ENCODE assay signal across 8 cellular contexts in genomic region chr2:209579236-209579749, GRCh38.
DNase-seq lines count a peak whose midpoint lies in the region; ATAC-seq, FAIRE-seq and TF ChIP-seq lines count a peak whose summit lies in the region.

No MANE protein-coding gene starts in this region.

- H3K27ac ChIP-seq in CD4-positive, alpha-beta memory T cell (ENCODE audit: low read depth, low read length), result no peak overlapping the region
- H3K27ac ChIP-seq in astrocyte (ENCODE audit: low read depth, low read length), result no peak overlapping the region
- no peak overlapping the region for H3K27ac ChIP-seq in lower lobe of right lung

- no peaks in the 10 kb centered on the region for H3K36me3 Mint-ChIP-seq in CD4-positive, alpha-beta memory T cell
- H3K36me3 Mint-ChIP-seq in astrocyte (ENCODE audit: low read depth, unreplicated experiment), result no peaks in the 10 kb centered on the region

- no peaks in the 10 kb centered on the region for H3K36me3 ChIP-seq in CD4-positive, alpha-beta memory T cell (ENCODE audit: insufficient read depth, low read length)
- H3K36me3 ChIP-seq in astrocyte (ENCODE audit: insufficient read depth, low read length) (no peaks in the 10 kb centered on the region), lower lobe of right lung (no peaks in the 10 kb centered on the region)

- no peaks in the 10 kb centered on the region for H3K27me3 ChIP-seq in CD4-positive, alpha-beta memory T cell (ENCODE audit: insufficient read depth, low read length)
- H3K27me3 ChIP-seq in astrocyte (ENCODE audit: insufficient read depth, low read length) (no peaks in the 10 kb centered on the region), lower lobe of right lung (ENCODE audit: low read depth) (no peaks in the 10 kb centered on the region)

- H3K27ac Mint-ChIP-seq in CD4-positive, alpha-beta memory T cell, result peak overlapping the region in 1 of 7 donors; percentile 18
- no peak overlapping the region for H3K27ac Mint-ChIP-seq in astrocyte (ENCODE audit: unreplicated experiment)

- peak overlapping the region; percentile 76 for H3K9ac ChIP-seq in astrocyte (ENCODE audit: low read length)

- TF ChIP-seq CTCF in astrocyte (IDR thresholded peaks at IDR 0.05; ENCODE audit: insufficient read depth, low read depth, low read length) (no peak), lower lobe of right lung (IDR thresholded peaks at IDR 0.05) (no peak), lower leg skin (IDR thresholded peaks at IDR 0.05) (no peak)

- TF ChIP-seq POLR2A in lower leg skin (IDR thresholded peaks at IDR 0.05), result no peak

- peak overlapping the region; percentile 86 for H3K4me2 ChIP-seq in astrocyte (ENCODE audit: low read length)

- H3K4me1 Mint-ChIP-seq in CD4-positive, alpha-beta memory T cell, result peaks cover 0 to 5% (median 2%) of the 10 kb centered on the region in 4 donors
- H3K4me1 Mint-ChIP-seq in astrocyte (ENCODE audit: low read depth, unreplicated experiment), result no peaks in the 10 kb centered on the region

- H3K27me3 Mint-ChIP-seq in CD4-positive, alpha-beta memory T cell, result peaks cover 0 to 3% of the 10 kb centered on the region in 2 donors
- H3K27me3 Mint-ChIP-seq in astrocyte (ENCODE audit: low read depth, unreplicated experiment), result no peaks in the 10 kb centered on the region

- no peaks in the 10 kb centered on the region for H3K79me2 ChIP-seq in astrocyte (ENCODE audit: insufficient read depth, low read length)

- WGBS in lower leg skin, 2 donors, result 36 to 42% methylated on average over 17 of the region's 17 CpGs

- ATAC-seq in lower lobe of right lung (no peak), HG02610 (IDR thresholded peaks at IDR 0.05; ENCODE audit: unreplicated experiment) (no peak), HG03520 (IDR thresholded peaks at IDR 0.05; ENCODE audit: unreplicated experiment) (no peak)

- no peak overlapping the region for H3K4me3 ChIP-seq in CD4-positive, alpha-beta memory T cell (ENCODE audit: low read length in 2 of 2)
- H3K4me3 ChIP-seq in astrocyte (ENCODE audit: insufficient read depth, low read depth, low read length) (peak overlapping the region; percentile 59), lower lobe of right lung (peak overlapping the region; percentile 37), lower leg skin (ENCODE audit: low read depth, poor library complexity, severe bottlenecking) (no peak overlapping the region)

- no peak for DNase-seq in CD4-positive, alpha-beta memory T cell
- DNase-seq in NCI-H1417 (lab: John Stamatoyannopoulos, UW) (peak; percentile 63 to 94 (median 78)), astrocyte (ENCODE audit: low read depth) (peak; percentile 45), lower lobe of right lung (no peak), epidermal melanocyte (ENCODE audit: insufficient read length, low spot score) (no peak), lower leg skin (ENCODE audit: low spot score in 2 of 2) (no peak)

- H4K20me1 ChIP-seq in astrocyte (ENCODE audit: insufficient read depth, low read length), result no peaks in the 10 kb centered on the region

- POLR2A ChIA-PET in CD4-positive, alpha-beta memory T cell (lab: Charles Lee; ENCODE audit: partially characterized antibody), result no interaction called here

- no peaks in the 10 kb centered on the region for H3K9me3 Mint-ChIP-seq in CD4-positive, alpha-beta memory T cell
- no peaks in the 10 kb centered on the region for H3K9me3 Mint-ChIP-seq in astrocyte (ENCODE audit: unreplicated experiment)

- CTCF ChIA-PET in CD4-positive, alpha-beta memory T cell (lab: Charles Lee; ENCODE audit: partially characterized antibody), result no interaction called here

- H3K4me1 ChIP-seq in CD4-positive, alpha-beta memory T cell (ENCODE audit: insufficient read depth, low read length), result no peaks in the 10 kb centered on the region
- peaks cover 3% of the 10 kb centered on the region for H3K4me1 ChIP-seq in astrocyte (ENCODE audit: insufficient read depth, low read length)
- no peaks in the 10 kb centered on the region for H3K4me1 ChIP-seq in lower lobe of right lung

- H2AFZ ChIP-seq in astrocyte (ENCODE audit: low read depth, low read length), result peak overlapping the region; percentile 73

- intact Hi-C loops in CD4-positive, alpha-beta memory T cell (cut with micrococcal nuclease), result no loop called here
- intact Hi-C loops in lower lobe of right lung (cut with DNase I) (no loop called here), lower leg skin (cut with DNase I; ENCODE audit: low total_unique reads) (loop anchor here (10.0 kb wide), 1 partner anchor 244 kb away; no protein-coding TSS in a partner anchor)

- H3K4me3 Mint-ChIP-seq in CD4-positive, alpha-beta memory T cell, result peak overlapping the region in 7 of 8 donors; percentile 27 to 73 (median 43)
- H3K4me3 Mint-ChIP-seq in astrocyte (ENCODE audit: unreplicated experiment), result no peak overlapping the region

- H3K9me3 ChIP-seq in CD4-positive, alpha-beta memory T cell (ENCODE audit: control insufficient read depth in 1 of 2, low read length in 2 of 2), result no peaks in the 10 kb centered on the region
- H3K9me3 ChIP-seq in astrocyte (ENCODE audit: insufficient read depth, low read depth, low read length) (no peaks in the 10 kb centered on the region), lower lobe of right lung (no peaks in the 10 kb centered on the region)

- no peak for FAIRE-seq in astrocyte (lab: Jason Lieb, UNC)

Comparison
In these comparisons a context has a peak if more than half of its experiments do, and no peak if none do; other contexts are left out.
1. DNase-seq: peak in NCI-H1417 (3 of 3) and astrocyte (single experiment); none in CD4-positive, alpha-beta memory T cell (0 of 5), lower lobe of right lung (single experiment), epidermal melanocyte (single experiment) and lower leg skin (0 of 2).
2. H3K4me3 ChIP-seq: peak in astrocyte (single experiment) and lower lobe of right lung (single experiment); none in CD4-positive, alpha-beta memory T cell (0 of 2) and lower leg skin (single experiment).